9 cellular contexts compared by ENCODE assay signal in the genomic region with DNA sequence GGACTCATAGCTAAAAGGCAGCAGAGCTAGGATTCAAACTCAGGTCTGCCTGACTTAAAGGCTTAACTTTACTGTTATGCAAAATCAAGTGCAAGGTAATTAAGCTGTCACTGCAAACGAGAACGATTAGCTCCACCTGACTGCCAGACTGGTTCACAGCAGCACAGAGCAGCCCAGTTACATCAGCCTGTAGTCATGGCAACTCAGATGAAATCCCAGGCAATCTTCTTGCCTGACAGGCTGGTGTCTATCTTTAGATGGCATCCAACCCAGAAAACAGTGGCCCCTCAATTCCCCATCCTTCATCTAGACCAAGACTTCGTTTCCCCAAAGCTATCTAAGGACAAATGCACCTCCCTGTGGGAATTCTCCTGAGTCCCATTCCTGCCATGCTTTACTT.
DNase-seq lines count a peak whose midpoint lies in the region; ATAC-seq, FAIRE-seq and TF ChIP-seq lines count a peak whose summit lies in the region.
"Had no signal": no experiment of that assay in that cellular context is flagged by ENCODE, and none has a peak within 500 bp of the region (broad histone marks: within the 10 kb centered on the region; RNA-seq: fewer than 3 reads in every experiment).

No MANE protein-coding gene starts in this region.

- H3K9me3 Mint-ChIP-seq in nephron progenitor cell: no peaks in the 10 kb centered on the region
- H3K9me3 Mint-ChIP-seq: neural crest cell had no signal

- H3K4ac ChIP-seq in H1 (replicated peaks; ENCODE audit: insufficient read length, low read depth, low read length): no peak overlapping the region

- H3K4me3 ChIP-seq in HCT116 (replicated peaks in 1 of 2; ENCODE audit: low read depth in 1 of 2, low read length in 2 of 2) (no peak overlapping the region), H1 (ENCODE audit: extremely low read depth in 1 of 4, insufficient read depth in 2 of 4, low read depth in 3 of 4, low read length in 4 of 4) (no peak overlapping the region), neural cell (ENCODE audit: low read length) (peak overlapping the region; percentile 54)

- peaks cover 9 to 15% of the 10 kb centered on the region in 2 experiments; a peak in 3 of 4 replicates for H3K36me3 ChIP-seq in HCT116 (ENCODE audit: control insufficient read depth in 1 of 2, insufficient read depth in 2 of 2, low read length in 2 of 2)
- peaks cover 6 to 16% (median 12%) of the 10 kb centered on the region in 4 experiments for H3K36me3 ChIP-seq in H1 (ENCODE audit: control insufficient read depth in 2 of 4, insufficient read depth in 4 of 4, low read length in 3 of 4)
- H3K36me3 ChIP-seq in neural cell (ENCODE audit: insufficient read depth, low read length): peaks cover 1% of the 10 kb centered on the region

- DNase-seq in HCT116 (ENCODE audit: low read depth, low spot score) (peak; percentile 6), NCI-H524 (lab: John Stamatoyannopoulos, UW) (peak; percentile 70 to 86), H1 (ENCODE audit: low read depth in 1 of 2, low spot score in 2 of 2) (no peak), nephron progenitor cell (no peak), HPDE6-E6E7 (ENCODE audit: extremely low spot score) (no peak)

- H3K14ac ChIP-seq in H1 (ENCODE audit: insufficient read length): no peak overlapping the region

- TF ChIP-seq POLR2A in HCT116 (IDR thresholded peaks at IDR 0.05; ENCODE audit: borderline replicate concordance, extremely low read depth, insufficient read depth, insufficient read length) (no peak), H1 (IDR thresholded peaks at IDR 0.05; ENCODE audit: control extremely low read depth in 1 of 2, low read depth in 2 of 2, low read length in 2 of 2) (no peak)

- no peak overlapping the region for H3K4me2 ChIP-seq in HCT116 (ENCODE audit: low read length)
- no peak overlapping the region; a peak in 1 of 4 replicates for H3K4me2 ChIP-seq in H1 (ENCODE audit: insufficient read depth in 1 of 2, low read depth in 2 of 2, low read length in 2 of 2)
- peak overlapping the region; percentile 43 for H3K4me2 ChIP-seq in neural cell (ENCODE audit: low read length)

- CTCF ChIA-PET in HCT116 (lab: Charles Lee): interaction anchor here (0.9 to 1.7 kb wide), 4 partner anchors 34 to 193 kb away, joined by 3 to 5 read pairs (median 4); no protein-coding TSS in a partner anchor
- CTCF ChIA-PET in H1 (lab: Charles Lee; ENCODE audit: partially characterized antibody): interaction anchor here (0.7 to 3.2 kb wide), 30 partner anchors 9 to 239 kb away, joined by 3 to 17 read pairs (median 4); no protein-coding TSS in a partner anchor

- BruUV-seq in HCT116 (replicated peaks; lab: Mats Ljungman, UMichigan): no TSS peak

- H3K36me3 Mint-ChIP-seq in nephron progenitor cell (ENCODE audit: low read depth): peaks cover 55% of the 10 kb centered on the region

- H4K20me1 ChIP-seq in HCT116 (ENCODE audit: insufficient read depth) (no peaks in the 10 kb centered on the region), H1 (replicated peaks in 1 of 2; ENCODE audit: control insufficient read depth in 1 of 2, insufficient read depth in 2 of 2, low read length in 2 of 2) (peaks cover 0 to 2% of the 10 kb centered on the region in 2 experiments), neural cell (ENCODE audit: insufficient read depth) (no peaks in the 10 kb centered on the region)

- H4K5ac ChIP-seq in H1 (ENCODE audit: insufficient read length, low read depth, low read length): no peak overlapping the region

- H3K79me2 ChIP-seq in HCT116 (ENCODE audit: insufficient read depth, low read length) (no peaks in the 10 kb centered on the region), H1 (ENCODE audit: control insufficient read depth in 1 of 2, insufficient read depth in 2 of 2, low read length in 2 of 2) (no peaks in the 10 kb centered on the region), neural cell (replicated peaks; ENCODE audit: insufficient read depth, low read length) (no peaks in the 10 kb centered on the region)

- POLR2A ChIA-PET in HCT116 (lab: Charles Lee): no interaction called here
- POLR2A ChIA-PET in H1 (lab: Charles Lee; ENCODE audit: partially characterized antibody): interaction anchor here (0.6 to 1.2 kb wide), 4 partner anchors 11 to 78 kb away, joined by 3 to 4 read pairs (median 3); no protein-coding TSS in a partner anchor

- no peak overlapping the region for H2BK5ac ChIP-seq in H1 (ENCODE audit: low read depth, low read length)

- no peak for ATAC-seq in HCT116
- ATAC-seq in GM18498 (IDR thresholded peaks at IDR 0.05; ENCODE audit: unreplicated experiment): no peak

- H2BK12ac ChIP-seq in H1 (ENCODE audit: low read depth, low read length): no peak overlapping the region; the same call in 1 of the 2 replicates

- H2AFZ ChIP-seq in HCT116 (ENCODE audit: low read depth, low read length, poor library complexity, severe bottlenecking) (no peak overlapping the region), H1 (ENCODE audit: low read length) (no peak overlapping the region), neural cell (ENCODE audit: low read depth, low read length) (no peak overlapping the region)

- RAD21 ChIA-PET in HCT116 (lab: Charles Lee; ENCODE audit: low non-redundant PET in 1 of 2, low total read pairs in 2 of 2, uncharacterized antibody in 2 of 2, unreplicated experiment in 2 of 2): no interaction called here

- intact Hi-C loops in HCT116 (cut with micrococcal nuclease): no loop called here

- no peak overlapping the region for H3K9ac ChIP-seq in HCT116 (ENCODE audit: low read length)
- H3K9ac ChIP-seq in H1 (replicated peaks in 1 of 4; ENCODE audit: extremely low read depth in 1 of 4, low read depth in 3 of 4, low read length in 3 of 4): no peak overlapping the region
- peak overlapping the region; percentile 34 for H3K9ac ChIP-seq in neural cell (ENCODE audit: low read length)

- no peak overlapping the region; the same call in 1 of the 2 replicates for H2BK20ac ChIP-seq in H1 (ENCODE audit: low read length)

- no peak overlapping the region for H3K56ac ChIP-seq in H1 (replicated peaks; ENCODE audit: insufficient read length, low read depth, low read length)

- H3F3A ChIP-seq in neural cell (ENCODE audit: insufficient read depth, low read length, poor library complexity, severe bottlenecking): no peaks in the 10 kb centered on the region

- H3K27me3 ChIP-seq in HCT116 (ENCODE audit: insufficient read depth, low read length): no peaks in the 10 kb centered on the region
- no peaks in the 10 kb centered on the region for H3K27me3 ChIP-seq in H1 (replicated peaks in 1 of 4; ENCODE audit: control insufficient read depth in 3 of 4, extremely low read depth in 1 of 4, insufficient read depth in 3 of 4, low read length in 3 of 4)
- no peaks in the 10 kb centered on the region for H3K27me3 ChIP-seq in neural cell (ENCODE audit: insufficient read depth, low read depth, low read length)

- TF ChIP-seq EP300 in H1 (IDR thresholded peaks at IDR 0.05; ENCODE audit: borderline replicate concordance in 1 of 2, low read depth in 2 of 2, low read length in 2 of 2): no peak
- peak; percentile 92 for TF ChIP-seq EP300 in neural cell (conservative IDR thresholded peaks at IDR 0.05; ENCODE audit: poor library complexity, severe bottlenecking)

- FAIRE-seq in H1 (lab: Jason Lieb, UNC): peak; percentile 96
- FAIRE-seq: colon had no signal

- H3K9me2 ChIP-seq in HCT116 (ENCODE audit: insufficient read depth) (no peaks in the 10 kb centered on the region), neural cell (ENCODE audit: insufficient read depth, low read length) (no peaks in the 10 kb centered on the region)

- no peak overlapping the region for H3K18ac ChIP-seq in H1 (ENCODE audit: extremely low read depth, low read length)

- H3K23me2 ChIP-seq in H1 (ENCODE audit: low read depth, low read length): no peaks in the 10 kb centered on the region

- H3K27ac ChIP-seq in HCT116 (ENCODE audit: low read depth, low read length) (no peak overlapping the region), H1 (ENCODE audit: low read depth, low read length) (no peak overlapping the region), neural cell (ENCODE audit: low read length) (peak overlapping the region; percentile 94)

- no peaks in the 10 kb centered on the region for H3K27me3 Mint-ChIP-seq in nephron progenitor cell (ENCODE audit: low read depth, poor library complexity)

- no peaks in the 10 kb centered on the region for H3K4me1 ChIP-seq in HCT116 (ENCODE audit: control insufficient read depth in 1 of 2, insufficient read depth in 2 of 2, low read length in 2 of 2)
- peaks cover 0 to 12% (median 5%) of the 10 kb centered on the region in 4 experiments; a peak in 6 of 7 replicates for H3K4me1 ChIP-seq in H1 (replicated peaks in 1 of 4; ENCODE audit: control insufficient read depth in 3 of 4, insufficient read depth in 4 of 4, low read length in 3 of 4)

- peaks cover 26% of the 10 kb centered on the region for H3K4me1 Mint-ChIP-seq in nephron progenitor cell

- no peak for TF ChIP-seq CTCF in HCT116 (IDR thresholded peaks at IDR 0.05 in 2 of 3, conservative IDR thresholded peaks at IDR 0.05 in 1 of 3; ENCODE audit: borderline replicate concordance in 1 of 3, insufficient read depth in 1 of 3, low read depth in 2 of 3, low read length in 2 of 3)
- peak; percentile 51 to 62 (median 53) for TF ChIP-seq CTCF in H1 (IDR thresholded peaks at IDR 0.05; ENCODE audit: control extremely low read depth in 1 of 3, insufficient read depth in 1 of 3, low read depth in 1 of 3, low read length in 3 of 3)
- TF ChIP-seq CTCF in neural cell (IDR thresholded peaks at IDR 0.05; ENCODE audit: poor library complexity, severe bottlenecking): peak; percentile 62
- no peak for TF ChIP-seq CTCF in nephron progenitor cell (IDR thresholded peaks at IDR 0.05)

- no peak overlapping the region for H3K23ac ChIP-seq in H1 (ENCODE audit: insufficient read length)

- H3K9me3 ChIP-seq in HCT116 (ENCODE audit: control insufficient read depth in 1 of 2, insufficient read depth in 1 of 2, low read depth in 1 of 2, low read length in 2 of 2) (no peaks in the 10 kb centered on the region), H1 (ENCODE audit: insufficient read depth in 2 of 2, low read depth in 1 of 2, low read length in 1 of 2) (no peaks in the 10 kb centered on the region), neural cell (ENCODE audit: low read length) (no peaks in the 10 kb centered on the region)

- no peak overlapping the region for H2AK5ac ChIP-seq in H1 (ENCODE audit: low read depth, low read length)

- no peak overlapping the region for H3K27ac Mint-ChIP-seq in nephron progenitor cell

- no peak overlapping the region for H2BK120ac ChIP-seq in H1 (replicated peaks; ENCODE audit: low read depth, low read length)

- H2BK15ac ChIP-seq in H1 (ENCODE audit: low read length): no peak overlapping the region

- H3K4me3 Mint-ChIP-seq in nephron progenitor cell: no peak overlapping the region
- H3K4me3 Mint-ChIP-seq: neural crest cell had no signal

- no peak overlapping the region for H4K91ac ChIP-seq in H1 (replicated peaks; ENCODE audit: insufficient read length, low read length)

- WGBS in H1 (ENCODE audit: extremely low coverage in 1 of 2, insufficient coverage in 1 of 2, insufficient read length in 1 of 2, insufficient replicate concordance in 2 of 2, low coverage in 1 of 2, low lambda C conversion rate in 2 of 2, missing lambda C conversion rate in 1 of 2), 2 experiments: 63% methylated on average over 3 of the region's 3 CpGs; no CpG with 5 or more reads in 1 of the 2 experiments

- no peak overlapping the region for H4K8ac ChIP-seq in H1 (ENCODE audit: extremely low read depth, insufficient read depth, low read length)

- TF ChIP-seq RAD21 in HCT116 (IDR thresholded peaks at IDR 0.05; ENCODE audit: low read depth) (peak; percentile 43; the same call in 1 of the 2 replicates), H1 (IDR thresholded peaks at IDR 0.05 in 1 of 2, conservative IDR thresholded peaks at IDR 0.05 in 1 of 2; ENCODE audit: low read depth in 2 of 2, low read length in 2 of 2) (peak; percentile 58 to 69), neural cell (conservative IDR thresholded peaks at IDR 0.05) (peak; percentile 36)

- peaks cover 2% of the 10 kb centered on the region; the same call in 1 of the 2 replicates for H3K79me1 ChIP-seq in H1 (ENCODE audit: low read depth, low read length)

Comparison
In these comparisons a context has a peak if more than half of its experiments do, and no peak if none do; other contexts are left out.
1. DNase-seq: peak in HCT116 (single experiment) and NCI-H524 (2 of 2); none in H1 (0 of 2), nephron progenitor cell (single experiment) and HPDE6-E6E7 (single experiment).
2. CTCF ChIP-seq: peak in H1 (3 of 3) and neural cell (single experiment); none in HCT116 (0 of 3) and nephron progenitor cell (single experiment).
3. Of the 16 proteins assayed by ChIP-seq in both H1 and HCT116: peak only in H1: ATF3, CTCF, JUND, MAX and SIN3A; only in HCT116: POLR2AphosphoS5; in both: CEBPB and RAD21; in neither: 8.